Comparison of ENCODE assay signal across 24 cellular contexts in genomic region chr2:215489288-215489848, GRCh38.
"Had no signal": no experiment of that assay in that cellular context is flagged by ENCODE, and none has a peak within 500 bp of the region (broad histone marks: within the 10 kb centered on the region; RNA-seq: fewer than 3 reads in every experiment).

No MANE protein-coding gene starts in this region.

- H3K36me3 ChIP-seq: colonic mucosa, left ventricle myocardium inferior, tibial nerve had no signal

- H3K9me3 Mint-ChIP-seq: activated naive CD4-positive, alpha-beta T cell treated with anti-CD3 and anti-CD28 coated beads, Interleukin-2, amount 10 ng/mL, durations not matched to agents 7 days and 5 days; activated T-cell treated with anti-CD3 and anti-CD28 coated beads, Interleukin-2, amount 50 U/mL, for 4 hours had no signal

- H3K36me3 Mint-ChIP-seq: activated naive CD4-positive, alpha-beta T cell treated with anti-CD3 and anti-CD28 coated beads, Interleukin-2, amount 10 ng/mL, durations not matched to agents 7 days and 5 days; brain; memory B cell; naive B cell had no signal

- H3K9me3 ChIP-seq: colonic mucosa, mucosa of descending colon, tibial nerve had no signal

- H3K4me1 Mint-ChIP-seq: activated naive CD4-positive, alpha-beta T cell treated with anti-CD3 and anti-CD28 coated beads, Interleukin-2, amount 10 ng/mL, durations not matched to agents 7 days and 5 days; activated naive CD8-positive, alpha-beta T cell treated with anti-CD3 and anti-CD28 coated beads, Interleukin-2, amount 50 U/mL, for 24 hours; brain; memory B cell; naive B cell; neural crest cell had no signal

- H3K4me3 ChIP-seq: colonic mucosa, left ventricle myocardium inferior, mucosa of descending colon, tibial nerve had no signal

- H3K27me3 Mint-ChIP-seq: activated naive CD4-positive, alpha-beta T cell treated with anti-CD3 and anti-CD28 coated beads, Interleukin-2, amount 10 ng/mL, durations not matched to agents 7 days and 5 days; progenitor cell of endocrine pancreas had no signal

- DNase-seq: activated CD4-positive, alpha-beta T cell treated with anti-CD3 and anti-CD28 coated beads, Interleukin-2, amount 50 U/mL, for 1 hour; activated CD4-positive, CD25-positive, alpha-beta regulatory T cell treated with anti-CD3 and anti-CD28 coated beads, Interleukin-2, amount 50 U/mL, for 72 hours; activated CD8-positive, alpha-beta memory T cell treated with anti-CD3 and anti-CD28 coated beads, Interleukin-2, amount 50 U/mL, for 4 hours; activated naive CD4-positive, alpha-beta T cell treated with anti-CD3 and anti-CD28 coated beads, Interleukin-2, amount 10 ng/mL, durations not matched to agents 7 days and 5 days; activated naive CD8-positive, alpha-beta T cell treated with anti-CD3 and anti-CD28 coated beads, Interleukin-2, amount 50 U/mL, for 24 hours; activated T-cell treated with anti-CD3 and anti-CD28 coated beads, Interleukin-2, amount 50 U/mL, for 4 hours; anterior cingulate cortex; central memory CD4-positive, alpha-beta T cell; colonic mucosa; erythroblast; foreskin melanocyte; glutamatergic neuron; kidney; left ventricle myocardium inferior; mucosa of descending colon; naive B cell; stimulated activated CD4-positive, alpha-beta T cell treated with anti-CD3 and anti-CD28 coated beads, Interleukin-12 subunit alpha, Interleukin-12 subunit beta, amount 100 ng/mL, for 4 hours; stimulated activated CD4-positive, alpha-beta T cell treated with anti-CD3 and anti-CD28 coated beads, Interleukin-2, amount 100 ng/mL, for 24 hours; stimulated activated naive CD4-positive, alpha-beta T cell treated with Interleukin-2 at 50 U/mL for 16 hours had no signal

- H3K27ac Mint-ChIP-seq: activated naive CD4-positive, alpha-beta T cell treated with anti-CD3 and anti-CD28 coated beads, Interleukin-2, amount 10 ng/mL, durations not matched to agents 7 days and 5 days; activated naive CD8-positive, alpha-beta T cell treated with anti-CD3 and anti-CD28 coated beads, Interleukin-2, amount 50 U/mL, for 24 hours; brain; memory B cell; naive B cell; progenitor cell of endocrine pancreas had no signal

- H3K4me1 ChIP-seq: colonic mucosa, left ventricle myocardium inferior, tibial nerve had no signal

- H3K4me3 Mint-ChIP-seq: activated naive CD4-positive, alpha-beta T cell treated with anti-CD3 and anti-CD28 coated beads, Interleukin-2, amount 10 ng/mL, durations not matched to agents 7 days and 5 days; activated naive CD8-positive, alpha-beta T cell treated with anti-CD3 and anti-CD28 coated beads, Interleukin-2, amount 50 U/mL, for 24 hours; activated T-cell treated with anti-CD3 and anti-CD28 coated beads, Interleukin-2, amount 50 U/mL, for 4 hours; brain; memory B cell; naive B cell; neural crest cell had no signal

- ATAC-seq: activated naive CD8-positive, alpha-beta T cell treated with anti-CD3 and anti-CD28 coated beads, Interleukin-2, amount 50 U/mL, for 24 hours; activated T-cell treated with anti-CD3 and anti-CD28 coated beads, Interleukin-2, amount 50 U/mL, for 4 hours; mucosa of descending colon had no signal

- H3K27ac ChIP-seq: colonic mucosa, left ventricle myocardium inferior, tibial nerve had no signal

- H3K27me3 ChIP-seq: colonic mucosa, tibial nerve had no signal
